Comparison of ENCODE assay signal across 10 cellular contexts in the genomic region with DNA sequence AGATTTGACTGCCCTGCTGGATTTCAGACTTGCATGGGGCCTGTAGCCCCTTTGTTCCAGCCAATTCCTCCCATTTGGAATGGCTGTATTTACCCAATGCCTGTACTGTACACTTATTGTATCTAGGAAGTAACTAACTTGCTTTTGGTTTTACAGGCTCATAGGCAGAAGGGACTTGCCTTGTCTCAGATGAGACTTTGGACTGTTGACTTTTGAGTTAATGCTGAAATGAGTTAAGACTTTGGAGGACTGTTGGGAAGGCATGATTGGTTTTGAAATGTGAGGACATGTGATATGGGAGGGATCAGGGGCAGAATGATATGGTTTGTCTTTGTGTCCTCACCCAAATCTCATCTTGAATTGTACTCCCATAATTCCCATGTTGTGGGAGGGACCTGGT. TPM values are rescaled to one million over a fixed set of nuclear protein-coding genes. Genes with fewer than 3 reads are reported as not detected.
"Had no signal": no experiment of that assay in that cellular context is flagged by ENCODE, and none has a peak within 500 bp of the region (broad histone marks: within the 10 kb centered on the region; RNA-seq: fewer than 3 reads in every experiment).

No MANE protein-coding gene starts in this region.

RNA-seq across cellular contexts. Expression of a gene that starts 51.4 kb away (rescaled TPM):
- total RNA-seq: stomach, temporal lobe, thoracic aorta, thyroid gland, tibial nerve, transverse colon, ureter, urinary bladder, uterus, vagina had no signal
- polyA plus RNA-seq: stomach, urinary bladder had no signal
